26 cellular contexts compared by ENCODE assay signal in genomic region chr4:20106926-20107325, GRCh38.
"Had no signal": no experiment of that assay in that cellular context is flagged by ENCODE, and none has a peak within 500 bp of the region (broad histone marks: within the 10 kb centered on the region; RNA-seq: fewer than 3 reads in every experiment).

No MANE protein-coding gene starts in this region.

- ATAC-seq: activated CD4-positive, alpha-beta T cell treated with anti-CD3 and anti-CD28 coated beads for 36 hours; activated naive CD4-positive, alpha-beta T cell treated with anti-CD3 and anti-CD28 coated beads, Interleukin-2, amount 50 U/mL, for 72 hours; activated T-cell treated with anti-CD3 and anti-CD28 coated beads, Interleukin-2, amount 50 U/mL, for 72 hours; heart left ventricle had no signal

- H3K9me3 ChIP-seq: ascending aorta, breast epithelium, esophagus squamous epithelium had no signal

- H3K27me3 ChIP-seq: ascending aorta, breast epithelium, cardiac muscle cell, dorsolateral prefrontal cortex, esophagus squamous epithelium, heart left ventricle had no signal

- DNase-seq: activated CD4-positive, alpha-beta memory T cell treated with anti-CD3 and anti-CD28 coated beads for 36 hours; activated CD4-positive, alpha-beta T cell treated with anti-CD3 and anti-CD28 coated beads for 36 hours; activated CD4-positive, alpha-beta T cell treated with anti-CD3 and anti-CD28 coated beads, Interleukin-2, amount 10 ng/mL, durations not matched to agents 24 days and 14 days; activated CD4-positive, CD25-positive, alpha-beta regulatory T cell; activated CD4-positive, CD25-positive, alpha-beta regulatory T cell treated with anti-CD3 and anti-CD28 coated beads, Interleukin-2, amount 50 U/mL, for 72 hours; activated CD8-positive, alpha-beta memory T cell treated with anti-CD3 and anti-CD28 coated beads, Interleukin-2, amount 50 U/mL, for 48 hours; activated gamma-delta T cell; activated naive CD4-positive, alpha-beta T cell; activated naive CD4-positive, alpha-beta T cell treated with anti-CD3 and anti-CD28 coated beads, Interleukin-2, amount 10 ng/mL, durations not matched to agents 7 days and 5 days; activated naive CD8-positive, alpha-beta T cell treated with anti-CD3 and anti-CD28 coated beads, Interleukin-2, amount 10 ng/mL, durations not matched to agents 7 days and 5 days; activated T-cell treated with anti-CD3 and anti-CD28 coated beads for 4 hours; activated T-cell treated with anti-CD3 and anti-CD28 coated beads, Interleukin-2, amount 50 U/mL, for 24 hours; activated T-cell treated with anti-CD3 and anti-CD28 coated beads, Interleukin-2, amount 50 U/mL, for 72 hours; dorsolateral prefrontal cortex; effector memory CD4-positive, alpha-beta T cell; endodermal cell; esophagus squamous epithelium; glutamatergic neuron; heart left ventricle; T-helper 2 cell had no signal

- H3K27ac ChIP-seq: ascending aorta, breast epithelium, cardiac muscle cell, coronary artery, dorsolateral prefrontal cortex, esophagus squamous epithelium, heart left ventricle had no signal

- H3K4me1 ChIP-seq: ascending aorta, breast epithelium, esophagus squamous epithelium, heart left ventricle had no signal

- FAIRE-seq: frontal cortex had no signal

- H3K4me3 ChIP-seq: ascending aorta, breast epithelium, cardiac muscle cell, coronary artery, dorsolateral prefrontal cortex, esophagus squamous epithelium, heart left ventricle had no signal

- H3K36me3 ChIP-seq: ascending aorta, breast epithelium, cardiac muscle cell, esophagus squamous epithelium, heart left ventricle had no signal
